12 cellular contexts compared by ENCODE assay signal in genomic region chrX:30910124-30910860, GRCh38. TPM values are rescaled to one million over a fixed set of nuclear protein-coding genes. Genes with fewer than 3 reads are reported as not detected.
DNase-seq lines count a peak whose midpoint lies in the region; ATAC-seq, FAIRE-seq and TF ChIP-seq lines count a peak whose summit lies in the region.
"Had no signal": no experiment of that assay in that cellular context is flagged by ENCODE, and none has a peak within 500 bp of the region (broad histone marks: within the 10 kb centered on the region; RNA-seq: fewer than 3 reads in every experiment).

No MANE protein-coding gene starts in this region.

- H3K9me3 ChIP-seq in OCI-LY7 (ENCODE audit: low read length) = no peaks in the 10 kb centered on the region

- H3K27ac ChIP-seq in OCI-LY7 (ENCODE audit: low read depth, low read length, poor library complexity, severe bottlenecking) = no peak overlapping the region
- no peak overlapping the region for H3K27ac ChIP-seq in brain microvascular endothelial cell

- CTCF ChIA-PET in activated naive CD4-positive, alpha-beta T cell treated with anti-CD3 and anti-CD28 coated beads, Interleukin-2, amount 10 ng/mL, durations not matched to agents 7 days and 5 days (lab: Charles Lee) = no interaction called here
- CTCF ChIA-PET in OCI-LY7 (lab: Charles Lee; ENCODE audit: unreplicated experiment) = no interaction called here

- peaks cover 7% of the 10 kb centered on the region for H3K4me1 Mint-ChIP-seq in activated naive CD4-positive, alpha-beta T cell treated with anti-CD3 and anti-CD28 coated beads, Interleukin-2, amount 10 ng/mL, durations not matched to agents 7 days and 5 days
- H3K4me1 Mint-ChIP-seq in stimulated activated naive CD8-positive, alpha-beta T cell treated with anti-CD3 and anti-CD28 coated beads, Interleukin-15, amount 100 ng/mL, for 72 hours = peaks cover 13% of the 10 kb centered on the region

- no peaks in the 10 kb centered on the region for H3K4me1 ChIP-seq in OCI-LY7 (ENCODE audit: insufficient read depth, low read length, poor library complexity, severe bottlenecking)

- POLR2A ChIA-PET in OCI-LY7 (lab: Charles Lee) = interaction anchor here (0.6 to 0.7 kb wide), 2 partner anchors 26 to 89 kb away, joined by 3 to 11 read pairs; no protein-coding TSS in a partner anchor

- H3K9me3 Mint-ChIP-seq in activated naive CD4-positive, alpha-beta T cell treated with anti-CD3 and anti-CD28 coated beads, Interleukin-2, amount 10 ng/mL, durations not matched to agents 7 days and 5 days = no peaks in the 10 kb centered on the region
- no peaks in the 10 kb centered on the region for H3K9me3 Mint-ChIP-seq in stimulated activated naive CD8-positive, alpha-beta T cell treated with anti-CD3 and anti-CD28 coated beads, Interleukin-15, amount 100 ng/mL, for 72 hours

- H3K27ac Mint-ChIP-seq in activated naive CD4-positive, alpha-beta T cell treated with anti-CD3 and anti-CD28 coated beads, Interleukin-2, amount 10 ng/mL, durations not matched to agents 7 days and 5 days = peak overlapping the region; percentile 12
- H3K27ac Mint-ChIP-seq in stimulated activated naive CD8-positive, alpha-beta T cell treated with anti-CD3 and anti-CD28 coated beads, Interleukin-15, amount 100 ng/mL, for 72 hours = peak overlapping the region; percentile 74 to 89

- H3K27me3 Mint-ChIP-seq in activated naive CD4-positive, alpha-beta T cell treated with anti-CD3 and anti-CD28 coated beads, Interleukin-2, amount 10 ng/mL, durations not matched to agents 7 days and 5 days = no peaks in the 10 kb centered on the region
- no peaks in the 10 kb centered on the region for H3K27me3 Mint-ChIP-seq in stimulated activated naive CD8-positive, alpha-beta T cell treated with anti-CD3 and anti-CD28 coated beads, Interleukin-15, amount 100 ng/mL, for 72 hours

- FAIRE-seq in RCC 7860 (lab: Jason Lieb, UNC) (no peak), GM12892 (lab: Jason Lieb, UNC) (no peak)

- in situ Hi-C loops in brain microvascular endothelial cell (cut with HindIII; ENCODE audit: low pct_ligation_motif_present, low sequenced_read_pairs) = no loop called here

- no TSS peak for BruUV-seq in OCI-LY7 (replicated peaks; lab: Mats Ljungman, UMichigan)

- no peak overlapping the region for H3K4me2 ChIP-seq in OCI-LY7 (ENCODE audit: low read length)
- H3K4me2 ChIP-seq: smooth muscle cell had no signal

- ATAC-seq in stimulated activated naive CD8-positive, alpha-beta T cell treated with anti-CD3 and anti-CD28 coated beads, Interleukin-15, amount 100 ng/mL, for 72 hours = peak; percentile 57
- ATAC-seq: SK-N-SH treated with all-trans-retinoic acid at 6 μM for 48 hours had no signal

- H4K20me1 ChIP-seq in OCI-LY7 (ENCODE audit: insufficient read depth, low read length) = no peaks in the 10 kb centered on the region

- H3K36me3 ChIP-seq in OCI-LY7 (ENCODE audit: insufficient read depth, low read length) (no peaks in the 10 kb centered on the region), brain microvascular endothelial cell (replicated peaks) (no peaks in the 10 kb centered on the region)

- no peaks in the 10 kb centered on the region for H3K79me2 ChIP-seq in OCI-LY7 (ENCODE audit: insufficient read depth, low read depth, low read length)

- H3K4me3 ChIP-seq in OCI-LY7 (ENCODE audit: low read depth, low read length, poor library complexity, severe bottlenecking) (no peak overlapping the region), brain microvascular endothelial cell (ENCODE audit: low read depth, low read length) (no peak overlapping the region)
- H3K4me3 ChIP-seq: smooth muscle cell had no signal

- H3K36me3 Mint-ChIP-seq in activated naive CD4-positive, alpha-beta T cell treated with anti-CD3 and anti-CD28 coated beads, Interleukin-2, amount 10 ng/mL, durations not matched to agents 7 days and 5 days = no peaks in the 10 kb centered on the region

- TF ChIP-seq CTCF in OCI-LY7 (conservative IDR thresholded peaks at IDR 0.05; ENCODE audit: low read length) = no peak
- no peak for TF ChIP-seq CTCF in brain microvascular endothelial cell (IDR thresholded peaks at IDR 0.05; ENCODE audit: low read depth, low read length, missing control alignments)

- no peak for DNase-seq in activated naive CD4-positive, alpha-beta T cell treated with anti-CD3 and anti-CD28 coated beads, Interleukin-2, amount 10 ng/mL, durations not matched to agents 7 days and 5 days
- DNase-seq in activated naive CD4-positive, alpha-beta T cell (lab: John Stamatoyannopoulos, UW) = no peak
- DNase-seq in OCI-LY7 (ENCODE audit: low spot score) (peak; percentile 5), brain microvascular endothelial cell (peak; percentile 24), RCC 7860 (ENCODE audit: low spot score) (no peak), GM12892 (ENCODE audit: insufficient read length) (no peak), kidney tubule cell (ENCODE audit: low spot score) (no peak)
- DNase-seq in stimulated activated naive CD8-positive, alpha-beta T cell treated with anti-CD3 and anti-CD28 coated beads, Interleukin-15, amount 100 ng/mL, for 72 hours = peak in 1 of 2 donors; percentile 9
- DNase-seq: effector CD8-positive, alpha-beta T cell; NCI-H2227 treated with DMSO at 0.1 percent for 48 hours had no signal

- H3K4me3 Mint-ChIP-seq in activated naive CD4-positive, alpha-beta T cell treated with anti-CD3 and anti-CD28 coated beads, Interleukin-2, amount 10 ng/mL, durations not matched to agents 7 days and 5 days = no peak overlapping the region
- peak overlapping the region; percentile 15 to 48 for H3K4me3 Mint-ChIP-seq in stimulated activated naive CD8-positive, alpha-beta T cell treated with anti-CD3 and anti-CD28 coated beads, Interleukin-15, amount 100 ng/mL, for 72 hours

- H3K9me2 ChIP-seq in OCI-LY7 (ENCODE audit: insufficient read depth, low read length) = no peaks in the 10 kb centered on the region

- H3K27me3 ChIP-seq in brain microvascular endothelial cell (replicated peaks) = no peaks in the 10 kb centered on the region

- TF ChIP-seq POLR2A in GM12892 (IDR thresholded peaks at IDR 0.05; ENCODE audit: low read depth, low read length) = no peak

- intact Hi-C loops in OCI-LY7 (cut with micrococcal nuclease; ENCODE audit: unreplicated experiment) = no loop called here

- peak overlapping the region; percentile 54; the same call in 1 of the 2 replicates for H2AFZ ChIP-seq in OCI-LY7 (ENCODE audit: low read length)

RNA-seq across cellular contexts. Expression of gene TAB3, which starts 21.2 kb away (rescaled TPM):
- 10.3 and 13.8 TPM in 2 replicates for total RNA-seq in OCI-LY7 (2014; rRNA removed; shearing (Covaris generic))
- 14.6 and 17.2 TPM in 2 replicates for total RNA-seq in OCI-LY7 (2022)
- 5.4 TPM for polyA plus RNA-seq in GM12892 (2012; ENCODE audit: missing spikeins)

Comparison
In these comparisons a context has a peak if more than half of its experiments do, and no peak if none do; other contexts are left out.
1. DNase-seq: peak in OCI-LY7 (single experiment) and brain microvascular endothelial cell (single experiment); none in activated naive CD4-positive, alpha-beta T cell treated with anti-CD3 and anti-CD28 coated beads, Interleukin-2, amount 10 ng/mL, durations not matched to agents 7 days and 5 days (single experiment), activated naive CD4-positive, alpha-beta T cell (0 of 4), RCC 7860 (single experiment), GM12892 (single experiment) and kidney tubule cell (single experiment).